13 cellular contexts compared by ENCODE assay signal in the genomic region with DNA sequence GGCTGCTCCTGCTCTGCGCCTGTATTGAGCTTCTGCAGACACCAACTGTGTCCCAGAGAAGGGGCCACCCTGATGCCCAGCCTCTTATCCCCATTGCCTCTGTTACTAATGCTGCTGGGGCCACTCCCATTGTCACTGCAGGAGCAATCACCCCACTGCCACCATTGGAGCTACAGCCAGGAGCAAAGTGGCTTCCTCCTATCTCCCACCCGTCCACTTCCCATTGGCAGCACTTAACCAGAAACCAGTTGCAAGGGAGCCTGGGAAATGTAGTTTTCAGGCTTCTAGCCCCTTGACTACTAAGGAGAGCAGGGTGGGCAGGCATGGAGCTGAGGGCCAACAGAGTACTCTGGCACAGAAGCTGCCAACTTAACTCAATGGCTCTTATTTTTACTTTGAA. TPM values are rescaled to one million over a fixed set of nuclear protein-coding genes. Genes with fewer than 3 reads are reported as not detected.
DNase-seq lines count a peak whose midpoint lies in the region; ATAC-seq and TF ChIP-seq lines count a peak whose summit lies in the region.
"Had no signal": no experiment of that assay in that cellular context is flagged by ENCODE, and none has a peak within 500 bp of the region (broad histone marks: within the 10 kb centered on the region; RNA-seq: fewer than 3 reads in every experiment).

No MANE protein-coding gene starts in this region.

- no peaks in the 10 kb centered on the region for H3F3A ChIP-seq in SK-N-SH (replicated peaks; ENCODE audit: insufficient read depth)

- H3K4me1 ChIP-seq in SK-N-SH (ENCODE audit: control insufficient read depth in 1 of 2, insufficient read depth in 2 of 2, low read depth in 1 of 2, low read length in 1 of 2) (peaks cover 0 to 26% of the 10 kb centered on the region in 2 experiments; a peak in 1 of 4 replicates), Karpas-422 (ENCODE audit: low read length) (peaks cover 35% of the 10 kb centered on the region), osteoblast (ENCODE audit: insufficient read depth, low read length) (no peaks in the 10 kb centered on the region), HAP-1 (no peaks in the 10 kb centered on the region)

- TF ChIP-seq EP300 in SK-N-SH (IDR thresholded peaks at IDR 0.05; ENCODE audit: borderline replicate concordance in 1 of 2, low read depth in 1 of 2, low read length in 1 of 2): no peak

- CTCF ChIA-PET in SK-N-SH (lab: Yijun Ruan, JAX): interaction anchor here (1.5 to 2.3 kb wide), 2 partner anchors 17 to 56 kb away, joined by 3 to 7 read pairs; no protein-coding TSS in a partner anchor

- no peak overlapping the region for H3K27ac ChIP-seq in SK-N-SH (ENCODE audit: low read depth in 2 of 2, low read length in 1 of 2)
- H3K27ac ChIP-seq in Karpas-422 (ENCODE audit: low read length): no peak overlapping the region
- H3K27ac ChIP-seq in osteoblast (ENCODE audit: low read depth, low read length): no peak overlapping the region

- no peaks in the 10 kb centered on the region for H3K36me3 Mint-ChIP-seq in activated T-cell treated with anti-CD3 and anti-CD28 coated beads, Interleukin-2, amount 50 U/mL, for 4 hours (ENCODE audit: insufficient read depth)
- H3K36me3 Mint-ChIP-seq: IgD-negative memory B cell; naive thymus-derived CD8-positive, alpha-beta T cell had no signal

- no peaks in the 10 kb centered on the region for H3K9me3 Mint-ChIP-seq in activated T-cell treated with anti-CD3 and anti-CD28 coated beads, Interleukin-2, amount 50 U/mL, for 4 hours
- H3K9me3 Mint-ChIP-seq: activated T-helper 1 cell treated with anti-CD3 and anti-CD28 coated beads, Interleukin-12 subunit alpha, Interleukin-12 subunit beta, Interleukin-2, Interleukin-4 antibody, amounts not matched to agents 30 ng/mL and 10 ng/mL and 1 ng/mL, durations not matched to agents 14 hours and 24 hours and 36 hours; naive thymus-derived CD8-positive, alpha-beta T cell had no signal

- H3K9me3 ChIP-seq in SK-N-SH (no peaks in the 10 kb centered on the region), Karpas-422 (ENCODE audit: low read length) (no peaks in the 10 kb centered on the region), osteoblast (ENCODE audit: low read depth, low read length) (no peaks in the 10 kb centered on the region), HAP-1 (no peaks in the 10 kb centered on the region)

- no peaks in the 10 kb centered on the region for H3K27me3 Mint-ChIP-seq in activated T-cell treated with anti-CD3 and anti-CD28 coated beads, Interleukin-2, amount 50 U/mL, for 4 hours (ENCODE audit: low read depth)
- H3K27me3 Mint-ChIP-seq: IgD-negative memory B cell; naive thymus-derived CD8-positive, alpha-beta T cell; T-helper 17 cell had no signal

- H4K20me1 ChIP-seq in SK-N-SH (ENCODE audit: insufficient read depth) (no peaks in the 10 kb centered on the region), Karpas-422 (ENCODE audit: insufficient read depth, low read depth, low read length) (no peaks in the 10 kb centered on the region), osteoblast (ENCODE audit: insufficient read depth, low read length) (no peaks in the 10 kb centered on the region)

- H3K4me3 ChIP-seq in SK-N-SH (ENCODE audit: low read depth in 2 of 2, low read length in 1 of 2): no peak overlapping the region
- no peak overlapping the region for H3K4me3 ChIP-seq in Karpas-422 (ENCODE audit: low read length)
- no peak overlapping the region for H3K4me3 ChIP-seq in osteoblast (ENCODE audit: insufficient read depth, low read length)
- H3K4me3 ChIP-seq in HAP-1: no peak overlapping the region

- peaks cover 47% of the 10 kb centered on the region for H3K4me1 Mint-ChIP-seq in activated T-cell treated with anti-CD3 and anti-CD28 coated beads, Interleukin-2, amount 50 U/mL, for 4 hours (ENCODE audit: low read depth)

- H3K79me2 ChIP-seq in SK-N-SH (ENCODE audit: insufficient read depth): no peaks in the 10 kb centered on the region
- no peaks in the 10 kb centered on the region for H3K79me2 ChIP-seq in Karpas-422 (ENCODE audit: low read length)
- no peaks in the 10 kb centered on the region for H3K79me2 ChIP-seq in osteoblast (ENCODE audit: insufficient read depth, low read length)

- TF ChIP-seq CTCF in SK-N-SH (IDR thresholded peaks at IDR 0.05) (no peak), osteoblast (IDR thresholded peaks at IDR 0.05; ENCODE audit: extremely low read depth, low read depth, low read length) (no peak)

- no peak for TF ChIP-seq RAD21 in SK-N-SH (IDR thresholded peaks at IDR 0.05; ENCODE audit: low read length)

- WGBS in SK-N-SH (ENCODE audit: low lambda C conversion rate): 56% methylated on average over 2 of the region's 2 CpGs

- H2AFZ ChIP-seq in SK-N-SH (ENCODE audit: low read depth) (no peak overlapping the region), Karpas-422 (ENCODE audit: low read length) (no peak overlapping the region), osteoblast (ENCODE audit: low read length) (no peak overlapping the region)

- H3K36me3 ChIP-seq in SK-N-SH (replicated peaks in 1 of 2; ENCODE audit: control insufficient read depth in 1 of 2, insufficient read depth in 2 of 2, low read length in 1 of 2) (no peaks in the 10 kb centered on the region), Karpas-422 (ENCODE audit: insufficient read depth, low read length) (no peaks in the 10 kb centered on the region), osteoblast (ENCODE audit: insufficient read depth, low read length) (no peaks in the 10 kb centered on the region), HAP-1 (replicated peaks) (no peaks in the 10 kb centered on the region)

- ATAC-seq in SK-N-SH treated with all-trans-retinoic acid at 6 μM for 48 hours (no peak), GM21381 (IDR thresholded peaks at IDR 0.05; ENCODE audit: unreplicated experiment) (no peak)
- ATAC-seq in activated T-cell treated with anti-CD3 and anti-CD28 coated beads, Interleukin-2, amount 50 U/mL, for 4 hours: no peak
- ATAC-seq: naive thymus-derived CD8-positive, alpha-beta T cell; T-helper 17 cell had no signal

- no peak overlapping the region for H3K4me2 ChIP-seq in SK-N-SH
- H3K4me2 ChIP-seq in Karpas-422 (ENCODE audit: low read depth, low read length, poor library complexity, severe bottlenecking): no peak overlapping the region
- no peak overlapping the region for H3K4me2 ChIP-seq in osteoblast (ENCODE audit: insufficient read depth, low read length)

- H3K9ac ChIP-seq in SK-N-SH: no peak overlapping the region
- H3K9ac ChIP-seq in Karpas-422 (ENCODE audit: low read length): no peak overlapping the region

- H3K4me3 Mint-ChIP-seq in activated T-cell treated with anti-CD3 and anti-CD28 coated beads, Interleukin-2, amount 50 U/mL, for 4 hours: no peak overlapping the region
- H3K4me3 Mint-ChIP-seq: activated T-helper 1 cell treated with anti-CD3 and anti-CD28 coated beads, Interleukin-12 subunit alpha, Interleukin-12 subunit beta, Interleukin-2, Interleukin-4 antibody, amounts not matched to agents 30 ng/mL and 10 ng/mL and 1 ng/mL, durations not matched to agents 14 hours and 24 hours and 36 hours; IgD-negative memory B cell; naive thymus-derived CD8-positive, alpha-beta T cell; T-helper 17 cell had no signal

- in situ Hi-C loops in HAP-1 (cut with MboI; ENCODE audit: low sequenced_read_pairs): no loop called here

- DNase-seq in SK-N-SH (peak; percentile 51), Karpas-422 (peak; percentile 69), osteoblast (ENCODE audit: insufficient read length, low spot score, missing footprints) (peak; percentile 48), HAP-1 (ENCODE audit: low spot score in 2 of 2) (no peak)
- DNase-seq in activated T-cell treated with anti-CD3 and anti-CD28 coated beads, Interleukin-2, amount 50 U/mL, for 4 hours: peak; percentile 1
- no peak for DNase-seq in activated CD4-positive, CD25-positive, alpha-beta regulatory T cell treated with anti-CD3 and anti-CD28 coated beads, Interleukin-2, amount 50 U/mL, for 72 hours
- DNase-seq: NCI-H446 treated with DMSO at 0.1 percent for 48 hours, T-helper 17 cell had no signal

- POLR2A ChIA-PET in SK-N-SH (lab: Yijun Ruan, JAX): interaction anchor here (0.6 kb wide), 1 partner anchor 367 kb away, joined by 3 read pairs; no protein-coding TSS in a partner anchor

- no peaks in the 10 kb centered on the region for H3K9me2 ChIP-seq in SK-N-SH
- H3K9me2 ChIP-seq in Karpas-422 (replicated peaks; ENCODE audit: insufficient read depth, low read length): no peaks in the 10 kb centered on the region

- no peaks in the 10 kb centered on the region for H3K27me3 ChIP-seq in SK-N-SH (ENCODE audit: insufficient read depth)
- no peaks in the 10 kb centered on the region for H3K27me3 ChIP-seq in Karpas-422 (ENCODE audit: low read length)
- no peaks in the 10 kb centered on the region for H3K27me3 ChIP-seq in osteoblast (ENCODE audit: insufficient read depth, low read length)
- H3K27me3 ChIP-seq in HAP-1 (ENCODE audit: low read depth): no peaks in the 10 kb centered on the region

TF ChIP-seq in SK-N-SH, 30 proteins besides CTCF, POLR2A, EP300 and RAD21 (continues in another document):
- TF ChIP-seq FOXM1 (IDR thresholded peaks at IDR 0.05; ENCODE audit: low read depth) (no peak), SMC3 (IDR thresholded peaks at IDR 0.05; ENCODE audit: low read depth, low read length) (no peak), RCOR1 (IDR thresholded peaks at IDR 0.05; ENCODE audit: low read length) (no peak), SIN3A (IDR thresholded peaks at IDR 0.05; ENCODE audit: borderline replicate concordance, low read depth, low read length) (no peak), NFIC (IDR thresholded peaks at IDR 0.05; ENCODE audit: borderline replicate concordance) (no peak)

TF ChIP-seq in SK-N-SH treated with all-trans-retinoic acid at 6 μM for 48 hours, 23 proteins besides CTCF, POLR2A, EP300 and RAD21 (continues in another document):
- TF ChIP-seq PPARA (CRISPR knock-in tag; IDR thresholded peaks at IDR 0.05; ENCODE audit: borderline replicate concordance) (no peak), OSR1 (CRISPR knock-in tag; IDR thresholded peaks at IDR 0.05) (no peak)

RNA-seq across cellular contexts. Expression of gene KLF13, which starts 55.9 kb away (rescaled TPM):
- polyA plus RNA-seq in SK-N-SH (2012; rRNA removed): 7.1 and 8.6 TPM in 2 replicates
- 9.4 and 11.1 TPM in 2 replicates for polyA plus RNA-seq in SK-N-SH (2012; cell fraction: cytosol; rRNA removed)
- 7.4 and 9.3 TPM in 2 replicates for polyA plus RNA-seq in SK-N-SH (2012; cell fraction: nucleus; rRNA removed)
- 32.9 and 38.8 TPM in 2 replicates for total RNA-seq in Karpas-422 (2014; rRNA removed; shearing (Covaris generic); ENCODE audit: low replicate concordance)
- 10 to 100 TPM; 75.0 to 82.8 (median 81.8) TPM for total RNA-seq in activated T-cell treated with anti-CD3 and anti-CD28 coated beads, Interleukin-2, amount 50 U/mL, for 4 hours
- total RNA-seq in osteoblast: 53.3 and 58.6 TPM in 2 replicates

Comparison
In these comparisons a context has a peak if more than half of its experiments do, and no peak if none do; other contexts are left out.
1. DNase-seq: peak in SK-N-SH (single experiment), Karpas-422 (single experiment), activated T-cell treated with anti-CD3 and anti-CD28 coated beads, Interleukin-2, amount 50 U/mL, for 4 hours (single experiment) and osteoblast (single experiment); none in HAP-1 (0 of 2) and activated CD4-positive, CD25-positive, alpha-beta regulatory T cell treated with anti-CD3 and anti-CD28 coated beads, Interleukin-2, amount 50 U/mL, for 72 hours (single experiment).